Comparison of ENCODE assay signal across 20 cellular contexts in genomic region chr5:50694027-50694590, GRCh38. TPM values are rescaled to one million over a fixed set of nuclear protein-coding genes. Genes with fewer than 3 reads are reported as not detected.
DNase-seq lines count a peak whose midpoint lies in the region; ATAC-seq and TF ChIP-seq lines count a peak whose summit lies in the region.
"Had no signal": no experiment of that assay in that cellular context is flagged by ENCODE, and none has a peak within 500 bp of the region (broad histone marks: within the 10 kb centered on the region; RNA-seq: fewer than 3 reads in every experiment).

No MANE protein-coding gene starts in this region.

- no TSS peak for BruUV-seq in MCF 10A (replicated peaks; lab: Mats Ljungman, UMichigan)
- no TSS peak for BruUV-seq in Panc1 (replicated peaks; lab: Mats Ljungman, UMichigan)

- H3K4me1 Mint-ChIP-seq in MCF 10A (ENCODE audit: insufficient read depth, unreplicated experiment) (peaks cover 6% of the 10 kb centered on the region), type B pancreatic cell (ENCODE audit: unreplicated experiment) (no peaks in the 10 kb centered on the region)

- no peaks in the 10 kb centered on the region for H3K27me3 ChIP-seq in breast epithelium
- no peaks in the 10 kb centered on the region for H3K27me3 ChIP-seq in Panc1 (ENCODE audit: control insufficient read depth, insufficient read depth, low read length)
- no peaks in the 10 kb centered on the region for H3K27me3 ChIP-seq in upper lobe of right lung
- H3K27me3 ChIP-seq: brain microvascular endothelial cell, SJCRH30 had no signal

- H3K36me3 Mint-ChIP-seq in MCF 10A (ENCODE audit: insufficient read depth, unreplicated experiment) (peaks cover under 1% of the 10 kb centered on the region), type B pancreatic cell (no peaks in the 10 kb centered on the region)

- no peak for TF ChIP-seq CTCF in MCF 10A (IDR thresholded peaks at IDR 0.05; ENCODE audit: unreplicated experiment)
- TF ChIP-seq CTCF in breast epithelium (IDR thresholded peaks at IDR 0.05): no peak
- TF ChIP-seq CTCF in Panc1 (IDR thresholded peaks at IDR 0.05): no peak
- no peak for TF ChIP-seq CTCF in fibroblast of mammary gland (conservative IDR thresholded peaks at IDR 0.05; ENCODE audit: control insufficient read depth, insufficient read depth, low read depth, low read length)
- no peak for TF ChIP-seq CTCF in upper lobe of right lung (IDR thresholded peaks at IDR 0.05)
- TF ChIP-seq CTCF in type B pancreatic cell (conservative IDR thresholded peaks at IDR 0.05): no peak

- H3K9me3 Mint-ChIP-seq in MCF 10A (ENCODE audit: unreplicated experiment) (no peaks in the 10 kb centered on the region), type B pancreatic cell (no peaks in the 10 kb centered on the region)
- H3K9me3 Mint-ChIP-seq: GM23338 had no signal

- ATAC-seq in Panc1 (no peak), upper lobe of right lung (peak; percentile 52)
- ATAC-seq: GM23338, left lobe of liver, mucosa of descending colon, right cardiac atrium had no signal

- H3K27me3 Mint-ChIP-seq in MCF 10A (ENCODE audit: insufficient read depth, unreplicated experiment) (no peaks in the 10 kb centered on the region), type B pancreatic cell (no peaks in the 10 kb centered on the region)
- H3K27me3 Mint-ChIP-seq: activated naive CD8-positive, alpha-beta T cell treated with anti-CD3 and anti-CD28 coated beads, Interleukin-2, amount 10 ng/mL, durations not matched to agents 7 days and 5 days had no signal

- no peak overlapping the region for H3K27ac ChIP-seq in breast epithelium
- no peak overlapping the region for H3K27ac ChIP-seq in Panc1 (ENCODE audit: low read length)
- H3K27ac ChIP-seq in upper lobe of right lung: no peak overlapping the region
- H3K27ac ChIP-seq: brain microvascular endothelial cell, SJCRH30 had no signal

- POLR2A ChIA-PET in MCF 10A (lab: Yijun Ruan, JAX): interaction anchor here (0.6 to 1.3 kb wide), 2 partner anchors 11 to 21 kb away, joined by 3 read pairs; no protein-coding TSS in a partner anchor
- POLR2A ChIA-PET in Panc1 (lab: Charles Lee): no interaction called here

- H3K4me3 Mint-ChIP-seq in MCF 10A (ENCODE audit: unreplicated experiment): no peak overlapping the region
- no peak overlapping the region for H3K4me3 Mint-ChIP-seq in type B pancreatic cell
- H3K4me3 Mint-ChIP-seq: activated naive CD8-positive, alpha-beta T cell treated with anti-CD3 and anti-CD28 coated beads, Interleukin-2, amount 10 ng/mL, durations not matched to agents 7 days and 5 days; GM23338 had no signal

- intact Hi-C loops in MCF 10A (cut with micrococcal nuclease) (no loop called here), breast epithelium (cut with DNase I; ENCODE audit: low total_unique reads) (no loop called here), Panc1 (cut with micrococcal nuclease; ENCODE audit: unreplicated experiment) (no loop called here), upper lobe of right lung (cut with DNase I) (no loop called here)

- in situ Hi-C loops in Panc1 (cut with HindIII; ENCODE audit: low pct_unique_long_range_greater_than_20kb, low sequenced_read_pairs): no loop called here

- H3K4me1 ChIP-seq in breast epithelium (no peaks in the 10 kb centered on the region), Panc1 (ENCODE audit: control insufficient read depth, insufficient read depth, low read length) (no peaks in the 10 kb centered on the region), upper lobe of right lung (no peaks in the 10 kb centered on the region)
- H3K4me1 ChIP-seq: SJCRH30 had no signal

- DNase-seq in MCF 10A (ENCODE audit: unreplicated experiment) (peak; percentile 18), breast epithelium (ENCODE audit: low spot score in 2 of 2) (no peak), Panc1 (ENCODE audit: low read depth, low spot score) (peak; percentile 2), fibroblast of mammary gland (ENCODE audit: low read depth) (peak; percentile 21), upper lobe of right lung (no peak), type B pancreatic cell (ENCODE audit: extremely low spot score, unreplicated experiment) (no peak)
- DNase-seq in stimulated activated CD8-positive, alpha-beta memory T cell treated with anti-CD3 and anti-CD28 coated beads, Interleukin-4, amount 100 ng/mL, for 48 hours: no peak
- no peak for DNase-seq in stimulated activated CD4-positive, alpha-beta T cell treated with anti-CD3 and anti-CD28 coated beads, Interleukin-2, amount 100 ng/mL, for 48 hours
- DNase-seq: activated CD8-positive, alpha-beta memory T cell treated with anti-CD3 and anti-CD28 coated beads, Interleukin-2, amount 50 U/mL, for 4 hours; activated naive CD8-positive, alpha-beta T cell treated with anti-CD3 and anti-CD28 coated beads, Interleukin-2, amount 10 ng/mL, durations not matched to agents 7 days and 5 days; brain microvascular endothelial cell; dermis blood vessel endothelial cell; mucosa of descending colon; NCI-H187 treated with DMSO at 0.1 percent for 48 hours; NCI-H510A; occipital lobe; right cardiac atrium; SJCRH30 had no signal

- no peak for TF ChIP-seq POLR2A in breast epithelium (IDR thresholded peaks at IDR 0.05)

- CTCF ChIA-PET in MCF 10A (lab: Yijun Ruan, JAX): no interaction called here
- CTCF ChIA-PET in Panc1 (lab: Charles Lee): no interaction called here

- H3K27ac Mint-ChIP-seq in MCF 10A (ENCODE audit: low read depth, unreplicated experiment): no peak overlapping the region
- H3K27ac Mint-ChIP-seq in type B pancreatic cell: no peak overlapping the region
- H3K27ac Mint-ChIP-seq: activated naive CD8-positive, alpha-beta T cell treated with anti-CD3 and anti-CD28 coated beads, Interleukin-2, amount 10 ng/mL, durations not matched to agents 7 days and 5 days; GM23338 had no signal

- no peak overlapping the region for H3K4me3 ChIP-seq in breast epithelium
- H3K4me3 ChIP-seq in Panc1 (ENCODE audit: low read depth in 2 of 2, low read length in 2 of 2): no peak overlapping the region
- no peak overlapping the region for H3K4me3 ChIP-seq in fibroblast of mammary gland (ENCODE audit: control insufficient read depth, low read depth, low read length)
- no peak overlapping the region for H3K4me3 ChIP-seq in upper lobe of right lung
- H3K4me3 ChIP-seq: GM23338, mucosa of descending colon, SJCRH30 had no signal

- H3K9me3 ChIP-seq in breast epithelium (no peaks in the 10 kb centered on the region), Panc1 (ENCODE audit: control insufficient read depth, insufficient read depth, low read depth, low read length) (no peaks in the 10 kb centered on the region), upper lobe of right lung (no peaks in the 10 kb centered on the region)
- H3K9me3 ChIP-seq: mucosa of descending colon, SJCRH30 had no signal

- H3K36me3 ChIP-seq in breast epithelium (no peaks in the 10 kb centered on the region), Panc1 (ENCODE audit: control insufficient read depth, insufficient read depth, low read length) (no peaks in the 10 kb centered on the region), upper lobe of right lung (no peaks in the 10 kb centered on the region)
- H3K36me3 ChIP-seq: brain microvascular endothelial cell, SJCRH30 had no signal

RNA-seq across cellular contexts. Expression of gene PARP8, which starts 27.7 kb away (rescaled TPM):
- total RNA-seq in MCF 10A (2022): 24.5 and 31.2 TPM in 2 replicates
- total RNA-seq in breast epithelium: 10 to 100 TPM; 24.3 to 41.7 (median 26.2) TPM
- 20.2 TPM for total RNA-seq in Panc1 (2021; ENCODE audit: unreplicated experiment)
- 16.5 TPM for polyA plus RNA-seq in Panc1 (2012; ENCODE audit: insufficient read length)
- total RNA-seq in upper lobe of right lung: 52.3 TPM
- 19.6 and 25.2 TPM in 2 replicates for total RNA-seq in type B pancreatic cell (ENCODE audit: low replicate concordance)

Comparison
In these comparisons a context has a peak if more than half of its experiments do, and no peak if none do; other contexts are left out.
1. DNase-seq: peak in MCF 10A (single experiment), Panc1 (single experiment) and fibroblast of mammary gland (single experiment); none in breast epithelium (0 of 2), upper lobe of right lung (single experiment), type B pancreatic cell (single experiment), stimulated activated CD8-positive, alpha-beta memory T cell treated with anti-CD3 and anti-CD28 coated beads, Interleukin-4, amount 100 ng/mL, for 48 hours (single experiment) and stimulated activated CD4-positive, alpha-beta T cell treated with anti-CD3 and anti-CD28 coated beads, Interleukin-2, amount 100 ng/mL, for 48 hours (0 of 2).